In the genomic region with DNA sequence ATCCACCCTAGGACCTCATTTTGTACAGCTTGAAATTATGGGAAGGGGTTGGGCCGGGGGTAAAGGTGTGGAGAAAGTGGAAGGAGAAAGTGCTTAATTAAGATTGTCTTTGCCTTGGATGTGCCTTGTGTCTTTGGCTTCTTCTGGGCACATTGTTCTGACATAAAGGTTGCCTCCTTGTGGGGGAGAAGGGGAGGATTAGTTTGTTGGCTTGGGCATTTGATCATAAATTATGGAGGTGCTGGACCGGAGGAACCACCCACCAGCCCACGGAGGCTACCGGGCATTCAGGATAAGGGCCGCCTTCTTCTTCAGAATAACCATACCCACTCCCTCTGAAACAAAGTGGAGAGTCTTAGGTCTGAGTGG, we compare ENCODE assay signal across 1 cellular context.
TF ChIP-seq lines count a peak whose summit lies in the region.

No MANE protein-coding gene starts in this region.

TF ChIP-seq in A549, 52 proteins besides CTCF, POLR2A, EP300 and RAD21 (continued from another document):
- TF ChIP-seq, protein P1, sequence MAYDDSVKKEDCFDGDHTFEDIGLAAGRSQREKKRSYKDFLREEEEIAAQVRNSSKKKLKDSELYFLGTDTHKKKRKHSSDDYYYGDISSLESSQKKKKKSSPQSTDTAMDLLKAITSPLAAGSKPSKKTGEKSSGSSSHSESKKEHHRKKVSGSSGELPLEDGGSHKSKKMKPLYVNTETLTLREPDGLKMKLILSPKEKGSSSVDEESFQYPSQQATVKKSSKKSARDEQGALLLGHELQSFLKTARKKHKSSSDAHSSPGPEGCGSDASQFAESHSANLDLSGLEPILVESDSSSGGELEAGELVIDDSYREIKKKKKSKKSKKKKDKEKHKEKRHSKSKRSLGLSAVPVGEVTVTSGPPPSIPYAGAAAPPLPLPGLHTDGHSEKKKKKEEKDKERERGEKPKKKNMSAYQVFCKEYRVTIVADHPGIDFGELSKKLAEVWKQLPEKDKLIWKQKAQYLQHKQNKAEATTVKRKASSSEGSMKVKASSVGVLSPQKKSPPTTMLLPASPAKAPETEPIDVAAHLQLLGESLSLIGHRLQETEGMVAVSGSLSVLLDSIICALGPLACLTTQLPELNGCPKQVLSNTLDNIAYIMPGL (CRISPR knock-in tag; IDR thresholded peaks at IDR 0.05; ENCODE audit: borderline replicate concordance): no peak
- TF ChIP-seq FOSL2 (IDR thresholded peaks at IDR 0.05): no peak
- no peak for TF ChIP-seq FOSL2 (CRISPR knock-in tag; IDR thresholded peaks at IDR 0.05)
- TF ChIP-seq RARB (CRISPR knock-in tag; IDR thresholded peaks at IDR 0.05): no peak
- TF ChIP-seq ZC3H11A (IDR thresholded peaks at IDR 0.05): no peak
- no peak for TF ChIP-seq POLR2AphosphoS2 (conservative IDR thresholded peaks at IDR 0.05; ENCODE audit: low read length)
- TF ChIP-seq HDAC2 (IDR thresholded peaks at IDR 0.05): no peak
- TF ChIP-seq, protein P2, sequence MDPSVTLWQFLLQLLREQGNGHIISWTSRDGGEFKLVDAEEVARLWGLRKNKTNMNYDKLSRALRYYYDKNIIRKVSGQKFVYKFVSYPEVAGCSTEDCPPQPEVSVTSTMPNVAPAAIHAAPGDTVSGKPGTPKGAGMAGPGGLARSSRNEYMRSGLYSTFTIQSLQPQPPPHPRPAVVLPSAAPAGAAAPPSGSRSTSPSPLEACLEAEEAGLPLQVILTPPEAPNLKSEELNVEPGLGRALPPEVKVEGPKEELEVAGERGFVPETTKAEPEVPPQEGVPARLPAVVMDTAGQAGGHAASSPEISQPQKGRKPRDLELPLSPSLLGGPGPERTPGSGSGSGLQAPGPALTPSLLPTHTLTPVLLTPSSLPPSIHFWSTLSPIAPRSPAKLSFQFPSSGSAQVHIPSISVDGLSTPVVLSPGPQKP (IDR thresholded peaks at IDR 0.05; ENCODE audit: low read depth, low read length): no peak
- no peak for TF ChIP-seq ZSCAN20 (CRISPR knock-in tag; IDR thresholded peaks at IDR 0.05)
- TF ChIP-seq ZNF302 (CRISPR knock-in tag; IDR thresholded peaks at IDR 0.05): no peak
- no peak for TF ChIP-seq PBX3 (IDR thresholded peaks at IDR 0.05)
- no peak for TF ChIP-seq RNF2 (IDR thresholded peaks at IDR 0.05; ENCODE audit: borderline replicate concordance, low read depth)
TF ChIP-seq in A549: peak in this region for 0.
